Comparison of ENCODE assay signal across 1 cellular context in genomic region chrX:130174051-130174704, GRCh38.
TF ChIP-seq lines count a peak whose summit lies in the region.

No MANE protein-coding gene starts in this region.

TF ChIP-seq in K562, 482 proteins besides CTCF, POLR2A, EP300 and RAD21 (continued from another document):
- TF ChIP-seq ZNF518B (CRISPR knock-in tag; IDR thresholded peaks at IDR 0.05) (no peak), ZEB2 (IDR thresholded peaks at IDR 0.05) (no peak), SMAD3 (CRISPR knock-in tag; conservative IDR thresholded peaks at IDR 0.05) (peak; percentile 59; the same call in 1 of the 2 replicates), RUNX1 (IDR thresholded peaks at IDR 0.05; ENCODE audit: low read depth) (no peak), ZNF584 (CRISPR knock-in tag; IDR thresholded peaks at IDR 0.05; ENCODE audit: low read depth) (peak; percentile 80; the same call in 1 of the 2 replicates), ZNF121 (CRISPR knock-in tag; conservative IDR thresholded peaks at IDR 0.05) (no peak), FOSL1 (tag; conservative IDR thresholded peaks at IDR 0.05) (peak; percentile 72), ARHGAP35 (IDR thresholded peaks at IDR 0.05; ENCODE audit: partially characterized antibody) (no peak), STAG1 (CRISPR knock-in tag; IDR thresholded peaks at IDR 0.05; ENCODE audit: borderline replicate concordance) (no peak), ZNF165 (CRISPR knock-in tag; IDR thresholded peaks at IDR 0.05; ENCODE audit: borderline replicate concordance) (no peak), ZNF589 (CRISPR knock-in tag; IDR thresholded peaks at IDR 0.05; ENCODE audit: low read depth) (peak; percentile 82; the same call in 1 of the 2 replicates), MEIS2 (IDR thresholded peaks at IDR 0.05; ENCODE audit: partially characterized antibody) (no peak), RCOR1 (IDR thresholded peaks at IDR 0.05; ENCODE audit: borderline replicate concordance in 1 of 2, low read depth in 2 of 2, low read length in 2 of 2) (peak in 1 of 2 experiments; percentile 40; a peak in 1 of 4 replicates), SOX6 (IDR thresholded peaks at IDR 0.05) (no peak)
- TF ChIP-seq, protein P1, sequence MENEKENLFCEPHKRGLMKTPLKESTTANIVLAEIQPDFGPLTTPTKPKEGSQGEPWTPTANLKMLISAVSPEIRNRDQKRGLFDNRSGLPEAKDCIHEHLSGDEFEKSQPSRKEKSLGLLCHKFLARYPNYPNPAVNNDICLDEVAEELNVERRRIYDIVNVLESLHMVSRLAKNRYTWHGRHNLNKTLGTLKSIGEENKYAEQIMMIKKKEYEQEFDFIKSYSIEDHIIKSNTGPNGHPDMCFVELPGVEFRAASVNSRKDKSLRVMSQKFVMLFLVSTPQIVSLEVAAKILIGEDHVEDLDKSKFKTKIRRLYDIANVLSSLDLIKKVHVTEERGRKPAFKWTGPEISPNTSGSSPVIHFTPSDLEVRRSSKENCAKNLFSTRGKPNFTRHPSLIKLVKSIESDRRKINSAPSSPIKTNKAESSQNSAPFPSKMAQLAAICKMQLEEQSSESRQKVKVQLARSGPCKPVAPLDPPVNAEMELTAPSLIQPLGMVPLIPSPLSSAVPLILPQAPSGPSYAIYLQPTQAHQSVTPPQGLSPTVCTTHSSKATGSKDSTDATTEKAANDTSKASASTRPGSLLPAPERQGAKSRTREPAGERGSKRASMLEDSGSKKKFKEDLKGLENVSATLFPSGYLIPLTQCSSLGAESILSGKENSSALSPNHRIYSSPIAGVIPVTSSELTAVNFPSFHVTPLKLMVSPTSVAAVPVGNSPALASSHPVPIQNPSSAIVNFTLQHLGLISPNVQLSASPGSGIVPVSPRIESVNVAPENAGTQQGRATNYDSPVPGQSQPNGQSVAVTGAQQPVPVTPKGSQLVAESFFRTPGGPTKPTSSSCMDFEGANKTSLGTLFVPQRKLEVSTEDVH (IDR thresholded peaks at IDR 0.05; ENCODE audit: low read depth, partially characterized antibody) = no peak
